In genomic region chr7:47498229-47499056, GRCh38 we compare ENCODE assay signal across 17 cellular contexts.
DNase-seq lines count a peak whose midpoint lies in the region; ATAC-seq, FAIRE-seq and TF ChIP-seq lines count a peak whose summit lies in the region.
"Had no signal": no experiment of that assay in that cellular context is flagged by ENCODE, and none has a peak within 500 bp of the region (broad histone marks: within the 10 kb centered on the region; RNA-seq: fewer than 3 reads in every experiment).

No MANE protein-coding gene starts in this region.

- FAIRE-seq in GM19239 (lab: Jason Lieb, UNC), result no peak

- no peaks in the 10 kb centered on the region for H4K20me1 ChIP-seq in H9 (ENCODE audit: control insufficient read depth, insufficient read depth, insufficient read length)
- H4K20me1 ChIP-seq in smooth muscle cell (ENCODE audit: low read depth), result no peaks in the 10 kb centered on the region

- peaks cover 0 to 3% of the 10 kb centered on the region in 2 experiments; a peak in 1 of 5 replicates for H3K9me3 Mint-ChIP-seq in H9
- H3K9me3 Mint-ChIP-seq: activated naive CD4-positive, alpha-beta T cell treated with anti-CD3 and anti-CD28 coated beads for 36 hours; central memory CD8-positive, alpha-beta T cell; natural killer cell treated with Interleukin-12 subunit alpha and Interleukin-12 subunit beta and Interleukin-15 and Interleukin-18, amount 100 ng/mL, for 72 hours had no signal

- H3K4me3 Mint-ChIP-seq in H9, result no peak overlapping the region
- H3K4me3 Mint-ChIP-seq: activated naive CD4-positive, alpha-beta T cell treated with anti-CD3 and anti-CD28 coated beads for 36 hours; central memory CD8-positive, alpha-beta T cell; natural killer cell treated with Interleukin-12 subunit alpha and Interleukin-12 subunit beta and Interleukin-15 and Interleukin-18, amount 100 ng/mL, for 72 hours had no signal

- H3K27ac ChIP-seq in H9 (ENCODE audit: insufficient read length, low read depth, low read length), result no peak overlapping the region
- peak overlapping the region; percentile 63 for H3K27ac ChIP-seq in VCaP
- H3K27ac ChIP-seq in right lobe of liver, result peak overlapping the region; percentile 65 to 83 (median 78)
- H3K27ac ChIP-seq in smooth muscle cell (ENCODE audit: low read depth), result peak overlapping the region; percentile 61
- H3K27ac ChIP-seq: SJSA1 had no signal

- H3K79me2 ChIP-seq in H9 (ENCODE audit: insufficient read depth, low read length) (no peaks in the 10 kb centered on the region), smooth muscle cell (ENCODE audit: low read depth) (peaks cover 64% of the 10 kb centered on the region)

- H2BK15ac ChIP-seq in H9 (ENCODE audit: low read depth, low read length), result no peak overlapping the region

- intact Hi-C loops in right lobe of liver (cut with DNase I), result no loop called here

- H3K4me2 ChIP-seq in H9 (ENCODE audit: insufficient read depth, insufficient read length, low read length) (no peak overlapping the region), smooth muscle cell (peak overlapping the region; percentile 10)

- peaks cover 2% of the 10 kb centered on the region for H3K23me2 ChIP-seq in H9 (ENCODE audit: insufficient read length, low read depth, low read length, poor library complexity, severe bottlenecking)

- no CpG with 5 or more reads among the region's 17 CpGs for WGBS in H9 (ENCODE audit: extremely low coverage, insufficient read length, low lambda C conversion rate)
- 24% methylated on average over 5 of the region's 17 CpGs for WGBS in right lobe of liver (ENCODE audit: insufficient coverage, low coverage, low lambda C conversion rate, missing lambda C conversion rate)
- 82% methylated on average over 17 of the region's 17 CpGs for WGBS in smooth muscle cell (ENCODE audit: low lambda C conversion rate)

- no peak overlapping the region for H4K5ac ChIP-seq in H9 (ENCODE audit: insufficient read length, low read depth, low read length)

- no peaks in the 10 kb centered on the region for H3K9me3 ChIP-seq in H9 (ENCODE audit: control insufficient read depth, low read depth, low read length)
- no peaks in the 10 kb centered on the region for H3K9me3 ChIP-seq in right lobe of liver
- H3K9me3 ChIP-seq in smooth muscle cell (replicated peaks; ENCODE audit: low read depth), result no peaks in the 10 kb centered on the region
- H3K9me3 ChIP-seq: SJSA1 had no signal

- no peak overlapping the region for H4K8ac ChIP-seq in H9 (replicated peaks; ENCODE audit: insufficient read length, low read depth, low read length)

- peaks cover 32% of the 10 kb centered on the region for H3K27me3 Mint-ChIP-seq in H9 (ENCODE audit: low read depth)
- H3K27me3 Mint-ChIP-seq: central memory CD8-positive, alpha-beta T cell had no signal

- no peak overlapping the region for H3K18ac ChIP-seq in H9 (ENCODE audit: insufficient read length, low read depth, low read length)

- H2BK20ac ChIP-seq in H9 (ENCODE audit: low read depth, low read length, poor library complexity, severe bottlenecking), result no peak overlapping the region

- H3K56ac ChIP-seq in H9 (ENCODE audit: insufficient read length, low read depth, low read length), result no peak overlapping the region

- peak overlapping the region; percentile 9; the same call in 1 of the 2 replicates for H3K14ac ChIP-seq in H9 (ENCODE audit: insufficient read depth, low read length)

- no peak overlapping the region for H2BK12ac ChIP-seq in H9 (ENCODE audit: insufficient read length, low read depth, low read length)

- H3K23ac ChIP-seq in H9 (ENCODE audit: insufficient read length, low read depth, low read length), result no peak overlapping the region

- H3K4me1 Mint-ChIP-seq in H9, result peaks cover 26 to 42% of the 10 kb centered on the region in 2 experiments
- H3K4me1 Mint-ChIP-seq: central memory CD8-positive, alpha-beta T cell had no signal

- H3F3A ChIP-seq in smooth muscle cell (ENCODE audit: low read depth), result peaks cover 16% of the 10 kb centered on the region

- H3T11ph ChIP-seq in H9 (ENCODE audit: low read length), result no peak overlapping the region

- no peak overlapping the region for H3K4me3 ChIP-seq in right lobe of liver
- H3K4me3 ChIP-seq in smooth muscle cell, result no peak overlapping the region
- H3K4me3 ChIP-seq: SJSA1 had no signal

- ATAC-seq in right lobe of liver (peak; percentile 52 to 72 (median 58)), GM21367 (IDR thresholded peaks at IDR 0.05; ENCODE audit: unreplicated experiment) (no peak)

- DNase-seq in H9 (no peak), right lobe of liver (peak; percentile 68 to 87 (median 86)), smooth muscle cell (lab: John Stamatoyannopoulos, UW; ENCODE audit: unreplicated experiment) (no peak), dermis blood vessel endothelial cell (no peak), GM19239 (ENCODE audit: insufficient read length, low spot score) (no peak), HPDE6-E6E7 (ENCODE audit: extremely low spot score) (no peak)
- DNase-seq: activated naive CD4-positive, alpha-beta T cell treated with anti-CD3 and anti-CD28 coated beads for 36 hours; head of caudate nucleus; KG1; kidney glomerular epithelial cell; NCI-H524 treated with DMSO at 0.1 percent for 48 hours; substantia nigra had no signal

- H3K27ac Mint-ChIP-seq in H9, result no peak overlapping the region; a peak in 1 of 7 replicates
- H3K27ac Mint-ChIP-seq: activated naive CD4-positive, alpha-beta T cell treated with anti-CD3 and anti-CD28 coated beads for 36 hours; natural killer cell treated with Interleukin-12 subunit alpha and Interleukin-12 subunit beta and Interleukin-15 and Interleukin-18, amount 100 ng/mL, for 72 hours had no signal

- no peak overlapping the region for H2BK120ac ChIP-seq in H9 (ENCODE audit: low read depth, low read length, poor library complexity, severe bottlenecking)

- H2BK5ac ChIP-seq in H9 (ENCODE audit: insufficient read length, low read length), result no peak overlapping the region

- no peak for TF ChIP-seq CTCF in H9 (conservative IDR thresholded peaks at IDR 0.05)
- TF ChIP-seq CTCF in VCaP (conservative IDR thresholded peaks at IDR 0.05), result no peak
- TF ChIP-seq CTCF in right lobe of liver (IDR thresholded peaks at IDR 0.05), result no peak
- TF ChIP-seq CTCF in smooth muscle cell (IDR thresholded peaks at IDR 0.05; ENCODE audit: borderline replicate concordance, insufficient read depth, poor library complexity, severe bottlenecking), result no peak

- no peaks in the 10 kb centered on the region for H3K79me1 ChIP-seq in H9 (ENCODE audit: insufficient read depth, low read depth, low read length, poor library complexity, severe bottlenecking)

- no peaks in the 10 kb centered on the region; the same call in 1 of the 2 replicates for H3K4me1 ChIP-seq in H9 (ENCODE audit: insufficient read depth, low read length)
- H3K4me1 ChIP-seq in right lobe of liver, result peaks cover 3 to 51% (median 25%) of the 10 kb centered on the region in 4 donors
- peaks cover 40% of the 10 kb centered on the region for H3K4me1 ChIP-seq in smooth muscle cell (ENCODE audit: low read depth)

- H3K9ac ChIP-seq in H9 (ENCODE audit: extremely low read depth, insufficient read length, low read length) (no peak overlapping the region), smooth muscle cell (ENCODE audit: low read depth) (no peak overlapping the region)

- H3K27me3 ChIP-seq in H9 (ENCODE audit: insufficient read depth, low read length) (no peaks in the 10 kb centered on the region), right lobe of liver (no peaks in the 10 kb centered on the region), smooth muscle cell (ENCODE audit: low read depth) (no peaks in the 10 kb centered on the region)
- H3K27me3 ChIP-seq: SJSA1 had no signal

- no peak overlapping the region for H2AFZ ChIP-seq in H9 (ENCODE audit: low read length)
- no peak overlapping the region for H2AFZ ChIP-seq in smooth muscle cell (ENCODE audit: low read depth)

- no peak overlapping the region for H4K91ac ChIP-seq in H9 (ENCODE audit: insufficient read length, low read depth, low read length)

- TF ChIP-seq POLR2A in right lobe of liver (IDR thresholded peaks at IDR 0.05), result peak; percentile 14

- H3K36me3 Mint-ChIP-seq in H9 (ENCODE audit: insufficient read depth in 1 of 3, low read depth in 3 of 3), result no peaks in the 10 kb centered on the region; a peak in 2 of 7 replicates
- H3K36me3 Mint-ChIP-seq: natural killer cell treated with Interleukin-12 subunit alpha and Interleukin-12 subunit beta and Interleukin-15 and Interleukin-18, amount 100 ng/mL, for 72 hours had no signal

- H3K4ac ChIP-seq in H9 (ENCODE audit: low read depth, low read length), result no peak overlapping the region

- peaks cover 0 to 3% (median 0%) of the 10 kb centered on the region in 4 donors for H3K36me3 ChIP-seq in right lobe of liver
- no peaks in the 10 kb centered on the region for H3K36me3 ChIP-seq in smooth muscle cell (ENCODE audit: low read depth)

- H2AK5ac ChIP-seq in H9 (ENCODE audit: insufficient read length, low read length), result no peak overlapping the region

Comparison
In these comparisons a context has a peak if more than half of its experiments do, and no peak if none do; other contexts are left out.
1. DNase-seq: peak in right lobe of liver (3 of 3); none in H9 (single experiment), smooth muscle cell (single experiment), dermis blood vessel endothelial cell (single experiment), GM19239 (single experiment) and HPDE6-E6E7 (single experiment).